ENCODE assay signal across 17 cellular contexts in the genomic region with DNA sequence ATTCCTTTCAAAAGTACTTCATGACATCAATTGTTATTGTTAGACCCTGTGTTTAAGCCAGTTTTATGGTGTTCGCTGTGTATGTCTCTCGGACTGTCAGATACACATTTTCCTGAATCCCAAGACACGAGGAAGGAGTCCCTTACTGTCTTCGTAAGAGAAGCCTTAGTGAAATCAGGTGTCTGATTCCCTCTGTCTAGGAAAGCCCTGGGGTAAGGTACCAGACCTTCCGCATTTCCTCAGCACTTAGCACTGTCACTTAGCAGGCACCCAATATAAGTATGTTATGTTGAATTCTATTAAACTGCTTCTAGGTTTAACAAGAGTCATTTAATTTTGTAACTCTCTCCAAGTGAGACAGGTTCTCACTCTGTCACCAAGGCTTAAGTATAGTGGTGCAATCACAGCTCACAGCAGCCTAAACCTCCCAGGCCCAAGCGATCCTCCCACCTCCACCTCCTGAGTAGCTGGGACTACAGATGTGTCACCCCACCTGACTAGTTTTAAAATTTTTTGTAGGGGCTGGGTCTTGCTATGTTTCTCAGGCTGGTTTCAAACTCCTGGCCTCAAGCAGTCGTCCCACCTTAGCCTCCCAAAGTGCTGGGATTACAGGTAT.
"Had no signal": no experiment of that assay in that cellular context is flagged by ENCODE, and none has a peak within 500 bp of the region (broad histone marks: within the 10 kb centered on the region; RNA-seq: fewer than 3 reads in every experiment).

No MANE protein-coding gene starts in this region.

- FAIRE-seq: pancreas had no signal

- H3K9me3 ChIP-seq: ascending aorta, gastrocnemius medialis, heart left ventricle, left lung, mucosa of descending colon, pancreas, stomach, testis, upper lobe of left lung had no signal

- H3K4me3 ChIP-seq: ascending aorta, cardiac muscle cell, gastrocnemius medialis, heart left ventricle, left lung, mucosa of descending colon, pancreas, stomach, testis, upper lobe of left lung had no signal

- H3K36me3 ChIP-seq: ascending aorta, cardiac muscle cell, gastrocnemius medialis, heart left ventricle, left lung, pancreas, stomach, upper lobe of left lung had no signal

- DNase-seq: activated CD4-positive, alpha-beta T cell treated with anti-CD3 and anti-CD28 coated beads for 1 hour; activated CD4-positive, alpha-beta T cell treated with anti-CD3 and anti-CD28 coated beads, Interleukin-2, amount 50 U/mL, for 48 hours; activated naive CD4-positive, alpha-beta T cell treated with anti-CD3 and anti-CD28 coated beads, Interleukin-2, amount 10 ng/mL, durations not matched to agents 7 days and 5 days; gastrocnemius medialis; heart left ventricle; left lung; mucosa of descending colon; naive thymus-derived CD4-positive, alpha-beta T cell; pancreas; stimulated activated CD4-positive, alpha-beta T cell treated with anti-CD3 and anti-CD28 coated beads, Interleukin-12 subunit alpha, Interleukin-12 subunit beta, amount 100 ng/mL, for 4 hours; stimulated activated CD4-positive, alpha-beta T cell treated with anti-CD3 and anti-CD28 coated beads, Interleukin-2, amount 100 ng/mL, for 24 hours; stomach; T-helper 9 cell; testis; upper lobe of left lung had no signal

- H3K27me3 ChIP-seq: ascending aorta, cardiac muscle cell, gastrocnemius medialis, heart left ventricle, left lung, pancreas, stomach, testis, upper lobe of left lung had no signal

- H3K27ac ChIP-seq: ascending aorta, cardiac muscle cell, gastrocnemius medialis, heart left ventricle, left lung, pancreas, stomach, testis, upper lobe of left lung had no signal

- H3K4me1 ChIP-seq: ascending aorta, gastrocnemius medialis, heart left ventricle, left lung, pancreas, stomach, testis, upper lobe of left lung had no signal

- ATAC-seq: gastrocnemius medialis; heart left ventricle; mucosa of descending colon; naive thymus-derived CD4-positive, alpha-beta T cell; pancreas had no signal
